ENCODE assay signal across 8 cellular contexts in genomic region chr7:28853834-28854749, GRCh38.
DNase-seq lines count a peak whose midpoint lies in the region; ATAC-seq, FAIRE-seq and TF ChIP-seq lines count a peak whose summit lies in the region.

No MANE protein-coding gene starts in this region.

- H3K4me3 ChIP-seq in fibroblast of the aortic adventitia (ENCODE audit: low read depth, low read length) = peak overlapping the region; percentile 55

- BruUV-seq in Calu3 (replicated peaks; lab: Mats Ljungman, UMichigan) = no TSS peak

- no peaks in the 10 kb centered on the region for H3K27me3 Mint-ChIP-seq in Calu3 (ENCODE audit: unreplicated experiment)
- H3K27me3 Mint-ChIP-seq in activated T-cell treated with anti-CD3 and anti-CD28 coated beads, Interleukin-2, amount 50 U/mL, for 4 hours (ENCODE audit: low read depth) = peaks cover 55% of the 10 kb centered on the region
- H3K27me3 Mint-ChIP-seq in natural killer cell treated with Interleukin-12 subunit alpha and Interleukin-12 subunit beta and Interleukin-15 and Interleukin-18, amount 100 ng/mL, for 72 hours = peaks cover 50 to 57% of the 10 kb centered on the region in 2 donors

- H3K4me3 Mint-ChIP-seq in Calu3 (ENCODE audit: low read depth, unreplicated experiment) = peak overlapping the region; percentile 96
- peak overlapping the region; percentile 69 for H3K4me3 Mint-ChIP-seq in activated T-cell treated with anti-CD3 and anti-CD28 coated beads, Interleukin-2, amount 50 U/mL, for 4 hours
- peak overlapping the region; percentile 66 for H3K4me3 Mint-ChIP-seq in natural killer cell treated with Interleukin-12 subunit alpha and Interleukin-12 subunit beta and Interleukin-15 and Interleukin-18, amount 100 ng/mL, for 72 hours

- H3K36me3 Mint-ChIP-seq in Calu3 (ENCODE audit: insufficient read depth, unreplicated experiment) = peaks cover 16% of the 10 kb centered on the region
- H3K36me3 Mint-ChIP-seq in activated T-cell treated with anti-CD3 and anti-CD28 coated beads, Interleukin-2, amount 50 U/mL, for 4 hours (ENCODE audit: insufficient read depth) = no peaks in the 10 kb centered on the region
- no peaks in the 10 kb centered on the region for H3K36me3 Mint-ChIP-seq in natural killer cell treated with Interleukin-12 subunit alpha and Interleukin-12 subunit beta and Interleukin-15 and Interleukin-18, amount 100 ng/mL, for 72 hours

- ATAC-seq in GM21381 (IDR thresholded peaks at IDR 0.05; ENCODE audit: unreplicated experiment) = peak; percentile 98
- ATAC-seq in activated T-cell treated with anti-CD3 and anti-CD28 coated beads, Interleukin-2, amount 50 U/mL, for 4 hours = peak; percentile 97 to 99
- peak; percentile 95 for ATAC-seq in natural killer cell treated with Interleukin-12 subunit alpha and Interleukin-12 subunit beta and Interleukin-15 and Interleukin-18, amount 100 ng/mL, for 72 hours

- H3K9me3 Mint-ChIP-seq in Calu3 (ENCODE audit: low read depth, unreplicated experiment) = peaks cover 7% of the 10 kb centered on the region
- no peaks in the 10 kb centered on the region for H3K9me3 Mint-ChIP-seq in activated T-cell treated with anti-CD3 and anti-CD28 coated beads, Interleukin-2, amount 50 U/mL, for 4 hours
- no peaks in the 10 kb centered on the region for H3K9me3 Mint-ChIP-seq in natural killer cell treated with Interleukin-12 subunit alpha and Interleukin-12 subunit beta and Interleukin-15 and Interleukin-18, amount 100 ng/mL, for 72 hours

- intact Hi-C loops in Calu3 (cut with micrococcal nuclease; ENCODE audit: unreplicated experiment) = loop anchor here (1.0 to 5.0 kb wide), 6 partner anchors 167 to 555 kb away; no protein-coding TSS in a partner anchor

- TF ChIP-seq CTCF in Calu3 (IDR thresholded peaks at IDR 0.05; ENCODE audit: unreplicated experiment) = peak; percentile 95
- peak; percentile 86 for TF ChIP-seq CTCF in fibroblast of the aortic adventitia (IDR thresholded peaks at IDR 0.05; ENCODE audit: insufficient read depth, low read length)

- H3K27ac Mint-ChIP-seq in Calu3 (ENCODE audit: unreplicated experiment) = peak overlapping the region; percentile 60
- H3K27ac Mint-ChIP-seq in natural killer cell treated with Interleukin-12 subunit alpha and Interleukin-12 subunit beta and Interleukin-15 and Interleukin-18, amount 100 ng/mL, for 72 hours = no peak overlapping the region

- H3K4me1 Mint-ChIP-seq in Calu3 (ENCODE audit: low read depth, unreplicated experiment) = peaks cover 45% of the 10 kb centered on the region
- H3K4me1 Mint-ChIP-seq in activated T-cell treated with anti-CD3 and anti-CD28 coated beads, Interleukin-2, amount 50 U/mL, for 4 hours (ENCODE audit: low read depth) = peaks cover 10% of the 10 kb centered on the region
- peaks cover 6 to 9% of the 10 kb centered on the region in 2 donors for H3K4me1 Mint-ChIP-seq in natural killer cell treated with Interleukin-12 subunit alpha and Interleukin-12 subunit beta and Interleukin-15 and Interleukin-18, amount 100 ng/mL, for 72 hours (ENCODE audit: low read depth in 2 of 2)

- CTCF ChIA-PET in Calu3 (lab: Charles Lee) = interaction anchor here (0.6 to 1.9 kb wide), 4 partner anchors 12 to 557 kb away, joined by 3 to 5 read pairs (median 4); no protein-coding TSS in a partner anchor

- DNase-seq in Calu3 = peak; percentile 97
- DNase-seq in HTR-8/SVneo (ENCODE audit: insufficient read length, low spot score) = peak; percentile 75
- DNase-seq in OCI-M1 (lab: John Stamatoyannopoulos, UW) = peak; percentile 76
- peak; percentile 58 for DNase-seq in activated T-cell treated with anti-CD3 and anti-CD28 coated beads, Interleukin-2, amount 50 U/mL, for 4 hours
- DNase-seq in fibroblast of the aortic adventitia (ENCODE audit: low read depth) = peak; percentile 47
- DNase-seq in natural killer cell treated with Interleukin-12 subunit alpha and Interleukin-12 subunit beta and Interleukin-15 and Interleukin-18, amount 100 ng/mL, for 72 hours (ENCODE audit: low spot score) = peak; percentile 80
- DNase-seq in stimulated activated naive CD4-positive, alpha-beta T cell treated with Interleukin-2 at 50 U/mL for 16 hours (lab: John Stamatoyannopoulos, UW) = peak; percentile 35

- no peak for FAIRE-seq in HTR-8/SVneo (lab: Jason Lieb, UNC)

Comparison
In these comparisons a context has a peak if more than half of its experiments do, and no peak if none do; other contexts are left out.
1. Peak in every context shown above with its lines: DNase-seq, ATAC-seq and H3K4me3 ChIP-seq.
2. DNase-seq: peak in every context shown above with its lines; median percentile 97 in Calu3; 80 in natural killer cell treated with Interleukin-12 subunit alpha and Interleukin-12 subunit beta and Interleukin-15 and Interleukin-18, amount 100 ng/mL, for 72 hours; 76 in OCI-M1; 75 in HTR-8/SVneo; 58 in activated T-cell treated with anti-CD3 and anti-CD28 coated beads, Interleukin-2, amount 50 U/mL, for 4 hours; 47 in fibroblast of the aortic adventitia; 35 in stimulated activated naive CD4-positive, alpha-beta T cell treated with Interleukin-2 at 50 U/mL for 16 hours.